In genomic region chr6:125942677-125943527, GRCh38 we compare ENCODE assay signal across 17 cellular contexts. TPM values are rescaled to one million over a fixed set of nuclear protein-coding genes. Genes with fewer than 3 reads are reported as not detected.
DNase-seq lines count a peak whose midpoint lies in the region; ATAC-seq and TF ChIP-seq lines count a peak whose summit lies in the region.
"Had no signal": no experiment of that assay in that cellular context is flagged by ENCODE, and none has a peak within 500 bp of the region (broad histone marks: within the 10 kb centered on the region; RNA-seq: fewer than 3 reads in every experiment).

No MANE protein-coding gene starts in this region.

- no TSS peak for BruUV-seq in Panc1 (replicated peaks; lab: Mats Ljungman, UMichigan)

- no peak for TF ChIP-seq POLR2A in tibial nerve (IDR thresholded peaks at IDR 0.05)

- CTCF ChIA-PET in Panc1 (lab: Charles Lee), result interaction anchor here (1.4 kb wide), 1 partner anchor 13 kb away, joined by 6 read pairs; the partner anchor contains the start of gene HINT3

- 0 out of 2 replicates have a peak, but pooled peaks have one; percentile 27 for ATAC-seq in Panc1
- ATAC-seq: activated T-cell treated with anti-CD3 and anti-CD28 coated beads, Interleukin-2, amount 50 U/mL, for 4 hours; stimulated activated naive CD8-positive, alpha-beta T cell treated with anti-CD3 and anti-CD28 coated beads, Interleukin-15, Interleukin-2, amounts not matched to agents 100 U/mL and 50 U/mL, for 24 hours had no signal

- peaks cover 11% of the 10 kb centered on the region; the same call in 1 of the 2 replicates for H3K27me3 ChIP-seq in Panc1 (ENCODE audit: control insufficient read depth, insufficient read depth, low read length)
- no peaks in the 10 kb centered on the region for H3K27me3 ChIP-seq in mucosa of rectum (ENCODE audit: control insufficient read depth in 2 of 2, insufficient read depth in 2 of 2, low read length in 2 of 2)
- no peaks in the 10 kb centered on the region for H3K27me3 ChIP-seq in tibial nerve
- H3K27me3 ChIP-seq: neutrophil had no signal

- no peak for TF ChIP-seq CTCF in Panc1 (IDR thresholded peaks at IDR 0.05)
- no peak for TF ChIP-seq CTCF in tibial nerve (IDR thresholded peaks at IDR 0.05)

- in situ Hi-C loops in Panc1 (cut with HindIII; ENCODE audit: low pct_unique_long_range_greater_than_20kb, low sequenced_read_pairs), result no loop called here

- no peak for TF ChIP-seq EP300 in tibial nerve (IDR thresholded peaks at IDR 0.05)

- DNase-seq in Daoy (ENCODE audit: low read depth) (peak; percentile 68), Panc1 (ENCODE audit: low read depth, low spot score) (no peak), epithelial cell of prostate (ENCODE audit: low read depth, low spot score) (no peak), KG1 (lab: John Stamatoyannopoulos, UW) (no peak), tibial nerve (ENCODE audit: low spot score in 2 of 2) (no peak), NCI-H2107 (lab: John Stamatoyannopoulos, UW) (no peak)
- no peak for DNase-seq in activated CD4-positive, CD25-positive, alpha-beta regulatory T cell treated with anti-CD3 and anti-CD28 coated beads, Interleukin-2, amount 50 U/mL, for 72 hours
- DNase-seq: activated CD4-positive, alpha-beta T cell treated with anti-CD3 and anti-CD28 coated beads for 4 hours; activated T-cell treated with anti-CD3 and anti-CD28 coated beads, Interleukin-2, amount 50 U/mL, for 4 hours; cortex of kidney; H7; Kasumi-1; NCI-H1930; SHP77 treated with DMSO at 0.1 percent for 48 hours; stimulated activated naive CD8-positive, alpha-beta T cell treated with anti-CD3 and anti-CD28 coated beads, Interleukin-15, Interleukin-2, amounts not matched to agents 100 U/mL and 50 U/mL, for 24 hours had no signal

- H3K27ac ChIP-seq in Panc1 (ENCODE audit: low read length), result no peak overlapping the region
- peak overlapping the region; percentile 15 for H3K27ac ChIP-seq in epithelial cell of prostate
- H3K27ac ChIP-seq in mucosa of rectum (ENCODE audit: low read depth in 2 of 2, low read length in 2 of 2), result peak overlapping the region; percentile 64 to 77
- H3K27ac ChIP-seq in tibial nerve, result no peak overlapping the region
- H3K27ac ChIP-seq: neutrophil had no signal

- H3K4me3 ChIP-seq in Panc1 (ENCODE audit: low read depth in 2 of 2, low read length in 2 of 2) (no peak overlapping the region), mucosa of rectum (ENCODE audit: low read length in 2 of 2) (no peak overlapping the region), tibial nerve (no peak overlapping the region)

- H3K36me3 ChIP-seq in Panc1 (ENCODE audit: control insufficient read depth, insufficient read depth, low read length) (no peaks in the 10 kb centered on the region), mucosa of rectum (ENCODE audit: control insufficient read depth in 2 of 2, insufficient read depth in 2 of 2, low read length in 2 of 2) (no peaks in the 10 kb centered on the region), tibial nerve (no peaks in the 10 kb centered on the region)
- H3K36me3 ChIP-seq: neutrophil had no signal

- H3K4me1 ChIP-seq in Panc1 (ENCODE audit: control insufficient read depth, insufficient read depth, low read length) (no peaks in the 10 kb centered on the region; the same call in 1 of the 2 replicates), mucosa of rectum (ENCODE audit: control insufficient read depth in 2 of 2, insufficient read depth in 2 of 2, low read length in 2 of 2) (peaks cover 14 to 27% of the 10 kb centered on the region in 2 donors), tibial nerve (peaks cover 0 to 40% (median 13%) of the 10 kb centered on the region in 4 donors)

- no peak overlapping the region for H3K9ac ChIP-seq in mucosa of rectum (ENCODE audit: low read depth in 1 of 2, low read length in 2 of 2)

- 93 to 94% methylated on average over 10 of the region's 10 CpGs for WGBS in tibial nerve, 2 donors

- intact Hi-C loops in Panc1 (cut with micrococcal nuclease; ENCODE audit: unreplicated experiment), result no loop called here

- POLR2A ChIA-PET in Panc1 (lab: Charles Lee), result interaction anchor here (1.0 kb wide), 1 partner anchor 151 kb away, joined by 3 read pairs; no protein-coding TSS in a partner anchor

- H3K9me3 ChIP-seq in Panc1 (ENCODE audit: control insufficient read depth, insufficient read depth, low read depth, low read length), result no peaks in the 10 kb centered on the region
- no peaks in the 10 kb centered on the region for H3K9me3 ChIP-seq in mucosa of rectum (ENCODE audit: control insufficient read depth in 2 of 2, low read length in 2 of 2)
- no peaks in the 10 kb centered on the region for H3K9me3 ChIP-seq in tibial nerve
- H3K9me3 ChIP-seq: neutrophil had no signal

RNA-seq across cellular contexts. Expression of gene HINT3, which starts 13.7 kb away (rescaled TPM):
- 25.1 and 26.6 TPM in 2 replicates for total RNA-seq in Daoy (2014; rRNA removed; shearing (Covaris generic))
- total RNA-seq in Panc1 (2021; ENCODE audit: unreplicated experiment), result 11.5 TPM
- polyA plus RNA-seq in Panc1 (2012; ENCODE audit: insufficient read length), result 8.8 TPM
- 10 to 100 TPM; 19.8 to 27.8 (median 21.2) TPM for total RNA-seq in tibial nerve

RNA-seq across cellular contexts. Expression of gene TRMT11, which starts 43.4 kb away (rescaled TPM):
- 31.5 and 33.4 TPM in 2 replicates for total RNA-seq in Daoy (2014; rRNA removed; shearing (Covaris generic))
- total RNA-seq in Panc1 (2021; ENCODE audit: unreplicated experiment) (34.3 TPM), tibial nerve (10 to 100 TPM; 29.7 to 40.8 (median 33.7) TPM)
- 13.4 TPM for polyA plus RNA-seq in Panc1 (2012; ENCODE audit: insufficient read length)

Comparison
In these comparisons a context has a peak if more than half of its experiments do, and no peak if none do; other contexts are left out.
1. H3K27ac ChIP-seq: peak in epithelial cell of prostate (single experiment) and mucosa of rectum (2 of 2); none in Panc1 (single experiment) and tibial nerve (0 of 4).